In the genomic region with DNA sequence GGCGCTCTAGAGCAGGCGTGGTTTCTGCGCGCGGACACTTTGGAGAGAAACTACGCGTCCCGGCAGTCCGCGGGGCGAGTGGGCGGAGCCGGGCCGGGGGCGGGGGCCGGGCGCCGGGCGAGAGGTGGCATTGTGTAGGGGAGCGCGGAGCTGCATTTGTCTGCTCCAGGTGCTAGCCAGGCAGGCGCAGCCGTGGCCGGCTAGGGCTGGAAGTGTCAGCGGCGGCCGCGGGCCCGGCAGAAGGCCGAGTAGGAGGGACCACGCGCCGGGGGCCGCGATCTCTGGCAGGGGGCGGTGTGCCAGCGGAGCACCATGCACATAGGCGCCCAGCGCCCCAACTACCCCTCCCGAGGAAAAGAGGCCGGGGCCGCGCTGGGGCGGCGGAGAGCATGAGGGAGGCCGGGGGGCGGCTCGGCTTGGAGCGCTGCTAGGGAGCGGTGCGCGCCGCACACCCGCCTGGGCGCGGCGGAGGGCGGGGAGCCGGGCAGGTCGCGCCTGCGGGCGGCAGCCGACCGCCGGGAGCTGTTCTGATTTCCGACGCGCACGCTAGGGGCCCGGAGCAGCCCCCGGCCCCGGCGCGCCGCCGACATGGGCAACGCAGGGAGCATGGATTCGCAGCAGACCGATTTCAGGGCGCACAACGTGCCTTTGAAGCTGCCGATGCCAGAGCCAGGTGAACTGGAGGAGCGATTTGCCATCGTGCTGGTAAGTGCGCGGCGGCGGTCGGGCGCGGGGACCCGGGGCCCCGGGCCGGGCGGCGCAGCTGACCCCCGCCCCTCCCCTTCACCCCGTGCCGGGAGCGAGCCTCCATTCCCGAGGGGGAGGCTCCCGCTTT, we compare ENCODE assay signal across 1 cellular context.
TF ChIP-seq lines count a peak whose summit lies in the region.

A gene (plus strand): TSS at position 159 of the 835 bp plus-strand sequence.

TF ChIP-seq in WTC11, 78 proteins besides CTCF, POLR2A, EP300 and RAD21 (continued from another document):
- TF ChIP-seq, protein P1, sequence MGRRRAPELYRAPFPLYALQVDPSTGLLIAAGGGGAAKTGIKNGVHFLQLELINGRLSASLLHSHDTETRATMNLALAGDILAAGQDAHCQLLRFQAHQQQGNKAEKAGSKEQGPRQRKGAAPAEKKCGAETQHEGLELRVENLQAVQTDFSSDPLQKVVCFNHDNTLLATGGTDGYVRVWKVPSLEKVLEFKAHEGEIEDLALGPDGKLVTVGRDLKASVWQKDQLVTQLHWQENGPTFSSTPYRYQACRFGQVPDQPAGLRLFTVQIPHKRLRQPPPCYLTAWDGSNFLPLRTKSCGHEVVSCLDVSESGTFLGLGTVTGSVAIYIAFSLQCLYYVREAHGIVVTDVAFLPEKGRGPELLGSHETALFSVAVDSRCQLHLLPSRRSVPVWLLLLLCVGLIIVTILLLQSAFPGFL (CRISPR knock-in tag; IDR thresholded peaks at IDR 0.05; ENCODE audit: borderline replicate concordance), result no peak; the same call in 1 of the 2 replicates
- peak; percentile 72 for TF ChIP-seq RELA (CRISPR knock-in tag; IDR thresholded peaks at IDR 0.05; ENCODE audit: borderline replicate concordance)
- TF ChIP-seq TEAD1 (CRISPR knock-in tag; IDR thresholded peaks at IDR 0.05), result 0 out of 2 replicates have a peak, but pooled peaks have one; percentile 19
- TF ChIP-seq MYBL2 (CRISPR knock-in tag; IDR thresholded peaks at IDR 0.05), result peak; percentile 44; the same call in 1 of the 2 replicates
- TF ChIP-seq CREM (CRISPR knock-in tag; IDR thresholded peaks at IDR 0.05), result peak; percentile 13; the same call in 1 of the 2 replicates
- TF ChIP-seq NFYB (CRISPR knock-in tag; conservative IDR thresholded peaks at IDR 0.05; ENCODE audit: low read depth), result 0 out of 2 replicates have a peak, but pooled peaks have one; percentile 2
- TF ChIP-seq, protein P2, sequence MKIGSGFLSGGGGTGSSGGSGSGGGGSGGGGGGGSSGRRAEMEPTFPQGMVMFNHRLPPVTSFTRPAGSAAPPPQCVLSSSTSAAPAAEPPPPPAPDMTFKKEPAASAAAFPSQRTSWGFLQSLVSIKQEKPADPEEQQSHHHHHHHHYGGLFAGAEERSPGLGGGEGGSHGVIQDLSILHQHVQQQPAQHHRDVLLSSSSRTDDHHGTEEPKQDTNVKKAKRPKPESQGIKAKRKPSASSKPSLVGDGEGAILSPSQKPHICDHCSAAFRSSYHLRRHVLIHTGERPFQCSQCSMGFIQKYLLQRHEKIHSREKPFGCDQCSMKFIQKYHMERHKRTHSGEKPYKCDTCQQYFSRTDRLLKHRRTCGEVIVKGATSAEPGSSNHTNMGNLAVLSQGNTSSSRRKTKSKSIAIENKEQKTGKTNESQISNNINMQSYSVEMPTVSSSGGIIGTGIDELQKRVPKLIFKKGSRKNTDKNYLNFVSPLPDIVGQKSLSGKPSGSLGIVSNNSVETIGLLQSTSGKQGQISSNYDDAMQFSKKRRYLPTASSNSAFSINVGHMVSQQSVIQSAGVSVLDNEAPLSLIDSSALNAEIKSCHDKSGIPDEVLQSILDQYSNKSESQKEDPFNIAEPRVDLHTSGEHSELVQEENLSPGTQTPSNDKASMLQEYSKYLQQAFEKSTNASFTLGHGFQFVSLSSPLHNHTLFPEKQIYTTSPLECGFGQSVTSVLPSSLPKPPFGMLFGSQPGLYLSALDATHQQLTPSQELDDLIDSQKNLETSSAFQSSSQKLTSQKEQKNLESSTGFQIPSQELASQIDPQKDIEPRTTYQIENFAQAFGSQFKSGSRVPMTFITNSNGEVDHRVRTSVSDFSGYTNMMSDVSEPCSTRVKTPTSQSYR (CRISPR knock-in tag; IDR thresholded peaks at IDR 0.05), result no peak
- TF ChIP-seq, protein P3, sequence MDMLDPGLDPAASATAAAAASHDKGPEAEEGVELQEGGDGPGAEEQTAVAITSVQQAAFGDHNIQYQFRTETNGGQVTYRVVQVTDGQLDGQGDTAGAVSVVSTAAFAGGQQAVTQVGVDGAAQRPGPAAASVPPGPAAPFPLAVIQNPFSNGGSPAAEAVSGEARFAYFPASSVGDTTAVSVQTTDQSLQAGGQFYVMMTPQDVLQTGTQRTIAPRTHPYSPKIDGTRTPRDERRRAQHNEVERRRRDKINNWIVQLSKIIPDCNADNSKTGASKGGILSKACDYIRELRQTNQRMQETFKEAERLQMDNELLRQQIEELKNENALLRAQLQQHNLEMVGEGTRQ (CRISPR knock-in tag; IDR thresholded peaks at IDR 0.05), result 0 out of 2 replicates have a peak, but pooled peaks have one; percentile 27
- TF ChIP-seq, protein P4, sequence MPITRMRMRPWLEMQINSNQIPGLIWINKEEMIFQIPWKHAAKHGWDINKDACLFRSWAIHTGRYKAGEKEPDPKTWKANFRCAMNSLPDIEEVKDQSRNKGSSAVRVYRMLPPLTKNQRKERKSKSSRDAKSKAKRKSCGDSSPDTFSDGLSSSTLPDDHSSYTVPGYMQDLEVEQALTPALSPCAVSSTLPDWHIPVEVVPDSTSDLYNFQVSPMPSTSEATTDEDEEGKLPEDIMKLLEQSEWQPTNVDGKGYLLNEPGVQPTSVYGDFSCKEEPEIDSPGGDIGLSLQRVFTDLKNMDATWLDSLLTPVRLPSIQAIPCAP (CRISPR knock-in tag; IDR thresholded peaks at IDR 0.05), result peak; percentile 71
- TF ChIP-seq ZNF317 (CRISPR knock-in tag; IDR thresholded peaks at IDR 0.05; ENCODE audit: borderline replicate concordance, low read depth), result no peak
- TF ChIP-seq FOXK1 (CRISPR knock-in tag; IDR thresholded peaks at IDR 0.05), result peak; percentile 59
- peak; percentile 99 for TF ChIP-seq SP1 (CRISPR knock-in tag; conservative IDR thresholded peaks at IDR 0.05)
- TF ChIP-seq KAT7 (CRISPR knock-in tag; IDR thresholded peaks at IDR 0.05; ENCODE audit: borderline replicate concordance), result peak; percentile 91; the same call in 1 of the 2 replicates
- no peak for TF ChIP-seq SMAD4 (CRISPR knock-in tag; IDR thresholded peaks at IDR 0.05)
